In the genomic region with DNA sequence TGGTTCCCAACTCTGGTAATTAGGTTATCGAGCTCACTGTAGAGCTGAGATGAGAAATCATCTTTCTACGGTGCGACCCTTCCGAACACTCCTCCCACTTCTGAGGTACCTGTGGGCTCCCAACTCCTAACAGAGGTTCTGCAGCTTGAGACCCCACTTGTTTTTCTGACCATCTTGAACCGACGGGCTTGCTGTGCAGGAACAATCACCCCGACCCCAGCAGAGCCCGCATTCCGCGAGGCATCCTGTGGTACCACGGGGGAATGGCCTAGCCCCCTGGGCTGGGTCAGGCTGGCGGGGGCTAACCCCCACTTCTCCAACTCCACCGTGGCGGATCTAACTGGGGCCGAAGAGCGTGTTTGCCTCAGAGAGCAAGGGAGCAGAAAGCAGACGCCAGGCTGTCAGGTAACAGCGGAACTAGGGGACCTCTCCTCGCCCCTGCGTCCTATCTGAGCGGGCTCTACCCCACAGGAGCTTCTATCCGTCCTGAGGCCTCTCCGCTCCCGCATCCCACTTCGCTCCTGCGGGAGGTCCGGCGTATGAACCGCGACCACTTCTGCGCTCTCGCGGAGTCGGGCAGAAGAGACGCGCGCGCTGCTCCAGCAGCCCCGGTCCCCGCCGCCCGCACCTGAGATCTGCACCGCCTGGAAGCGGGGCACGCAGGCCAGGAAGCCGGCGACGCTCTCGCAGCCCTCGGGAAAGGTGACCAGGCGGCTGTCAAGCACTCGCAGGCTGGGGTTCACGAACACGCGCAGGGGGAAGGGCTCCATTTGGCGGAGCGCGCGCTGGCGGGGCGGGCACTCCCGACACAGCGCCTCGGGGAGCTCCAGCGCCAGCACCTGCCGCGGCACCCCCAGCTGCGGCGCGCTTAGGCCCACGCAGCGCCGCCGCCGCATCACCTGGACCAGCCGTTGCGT, we compare ENCODE assay signal across 1 cellular context.
TF ChIP-seq lines count a peak whose summit lies in the region.

No MANE protein-coding gene starts in this region.

TF ChIP-seq in HepG2, 621 proteins besides CTCF, POLR2A, EP300 and RAD21 (continued from another document and continues in another):
- TF ChIP-seq, protein P1, sequence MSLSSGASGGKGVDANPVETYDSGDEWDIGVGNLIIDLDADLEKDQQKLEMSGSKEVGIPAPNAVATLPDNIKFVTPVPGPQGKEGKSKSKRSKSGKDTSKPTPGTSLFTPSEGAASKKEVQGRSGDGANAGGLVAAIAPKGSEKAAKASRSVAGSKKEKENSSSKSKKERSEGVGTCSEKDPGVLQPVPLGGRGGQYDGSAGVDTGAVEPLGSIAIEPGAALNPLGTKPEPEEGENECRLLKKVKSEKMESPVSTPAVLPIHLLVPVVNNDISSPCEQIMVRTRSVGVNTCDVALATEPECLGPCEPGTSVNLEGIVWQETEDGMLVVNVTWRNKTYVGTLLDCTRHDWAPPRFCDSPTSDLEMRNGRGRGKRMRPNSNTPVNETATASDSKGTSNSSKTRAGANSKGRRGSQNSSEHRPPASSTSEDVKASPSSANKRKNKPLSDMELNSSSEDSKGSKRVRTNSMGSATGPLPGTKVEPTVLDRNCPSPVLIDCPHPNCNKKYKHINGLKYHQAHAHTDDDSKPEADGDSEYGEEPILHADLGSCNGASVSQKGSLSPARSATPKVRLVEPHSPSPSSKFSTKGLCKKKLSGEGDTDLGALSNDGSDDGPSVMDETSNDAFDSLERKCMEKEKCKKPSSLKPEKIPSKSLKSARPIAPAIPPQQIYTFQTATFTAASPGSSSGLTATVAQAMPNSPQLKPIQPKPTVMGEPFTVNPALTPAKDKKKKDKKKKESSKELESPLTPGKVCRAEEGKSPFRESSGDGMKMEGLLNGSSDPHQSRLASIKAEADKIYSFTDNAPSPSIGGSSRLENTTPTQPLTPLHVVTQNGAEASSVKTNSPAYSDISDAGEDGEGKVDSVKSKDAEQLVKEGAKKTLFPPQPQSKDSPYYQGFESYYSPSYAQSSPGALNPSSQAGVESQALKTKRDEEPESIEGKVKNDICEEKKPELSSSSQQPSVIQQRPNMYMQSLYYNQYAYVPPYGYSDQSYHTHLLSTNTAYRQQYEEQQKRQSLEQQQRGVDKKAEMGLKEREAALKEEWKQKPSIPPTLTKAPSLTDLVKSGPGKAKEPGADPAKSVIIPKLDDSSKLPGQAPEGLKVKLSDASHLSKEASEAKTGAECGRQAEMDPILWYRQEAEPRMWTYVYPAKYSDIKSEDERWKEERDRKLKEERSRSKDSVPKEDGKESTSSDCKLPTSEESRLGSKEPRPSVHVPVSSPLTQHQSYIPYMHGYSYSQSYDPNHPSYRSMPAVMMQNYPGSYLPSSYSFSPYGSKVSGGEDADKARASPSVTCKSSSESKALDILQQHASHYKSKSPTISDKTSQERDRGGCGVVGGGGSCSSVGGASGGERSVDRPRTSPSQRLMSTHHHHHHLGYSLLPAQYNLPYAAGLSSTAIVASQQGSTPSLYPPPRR (CRISPR knock-in tag; IDR thresholded peaks at IDR 0.05; ENCODE audit: borderline replicate concordance) = 0 out of 2 replicates have a peak, but pooled peaks have one; percentile 12
- TF ChIP-seq TBX2 (CRISPR knock-in tag; IDR thresholded peaks at IDR 0.05; ENCODE audit: borderline replicate concordance) (peak; percentile 47; the same call in 1 of the 2 replicates), ZNF572 (CRISPR knock-in tag; IDR thresholded peaks at IDR 0.05) (peak; percentile 92; the same call in 1 of the 2 replicates), RBAK (CRISPR knock-in tag; IDR thresholded peaks at IDR 0.05) (0 out of 2 replicates have a peak, but pooled peaks have one; percentile 21), ATF7 (IDR thresholded peaks at IDR 0.05) (no peak), ATF7 (CRISPR knock-in tag; IDR thresholded peaks at IDR 0.05) (peak; percentile 33; the same call in 1 of the 2 replicates), HNF1B (CRISPR knock-in tag; IDR thresholded peaks at IDR 0.05) (peak; percentile 42), ZMYM3 (CRISPR knock-in tag; IDR thresholded peaks at IDR 0.05) (0 out of 2 replicates have a peak, but pooled peaks have one; percentile 30), ZBTB20 (CRISPR knock-in tag; IDR thresholded peaks at IDR 0.05; ENCODE audit: borderline replicate concordance, low read depth) (peak; percentile 52; the same call in 1 of the 2 replicates), NR1H2 (CRISPR knock-in tag; IDR thresholded peaks at IDR 0.05; ENCODE audit: borderline replicate concordance, low read depth) (peak; percentile 77; the same call in 1 of the 2 replicates), ZNF513 (CRISPR knock-in tag; conservative IDR thresholded peaks at IDR 0.05) (no peak), HNRNPK (IDR thresholded peaks at IDR 0.05; ENCODE audit: low read depth, low read length, poor library complexity, severe bottlenecking) (no peak), TBX3 (IDR thresholded peaks at IDR 0.05; ENCODE audit: borderline replicate concordance) (no peak), ZNF703 (CRISPR knock-in tag; IDR thresholded peaks at IDR 0.05; ENCODE audit: borderline replicate concordance) (0 out of 2 replicates have a peak, but pooled peaks have one; percentile 67), IRF2 (CRISPR knock-in tag; IDR thresholded peaks at IDR 0.05) (0 out of 2 replicates have a peak, but pooled peaks have one; percentile 9), DNMT1 (CRISPR knock-in tag; IDR thresholded peaks at IDR 0.05) (0 out of 2 replicates have a peak, but pooled peaks have one; percentile 75), ZNF878 (CRISPR knock-in tag; IDR thresholded peaks at IDR 0.05) (no peak), ZSCAN22 (CRISPR knock-in tag; IDR thresholded peaks at IDR 0.05) (0 out of 2 replicates have a peak, but pooled peaks have one; percentile 21), AGO1 (IDR thresholded peaks at IDR 0.05; ENCODE audit: low read depth, low read length, poor library complexity, severe bottlenecking) (peak; percentile 70), CENPX (CRISPR knock-in tag; IDR thresholded peaks at IDR 0.05) (peak; percentile 82; the same call in 1 of the 2 replicates), RXRB (CRISPR knock-in tag; IDR thresholded peaks at IDR 0.05; ENCODE audit: borderline replicate concordance) (no peak), FOSL1 (CRISPR knock-in tag; IDR thresholded peaks at IDR 0.05; ENCODE audit: borderline replicate concordance) (no peak), RFX1 (IDR thresholded peaks at IDR 0.05) (no peak), ZNF782 (CRISPR knock-in tag; IDR thresholded peaks at IDR 0.05; ENCODE audit: borderline replicate concordance) (peak; percentile 37), TIGD3 (CRISPR knock-in tag; IDR thresholded peaks at IDR 0.05; ENCODE audit: borderline replicate concordance) (peak; percentile 87; the same call in 1 of the 2 replicates), ZBTB38 (CRISPR knock-in tag; IDR thresholded peaks at IDR 0.05) (no peak), ZNF674 (CRISPR knock-in tag; IDR thresholded peaks at IDR 0.05; ENCODE audit: low read depth) (0 out of 2 replicates have a peak, but pooled peaks have one; percentile 45)
- TF ChIP-seq, protein P2, sequence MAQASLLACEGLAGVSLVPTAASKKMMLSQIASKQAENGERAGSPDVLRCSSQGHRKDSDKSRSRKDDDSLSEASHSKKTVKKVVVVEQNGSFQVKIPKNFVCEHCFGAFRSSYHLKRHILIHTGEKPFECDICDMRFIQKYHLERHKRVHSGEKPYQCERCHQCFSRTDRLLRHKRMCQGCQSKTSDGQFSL (CRISPR knock-in tag; IDR thresholded peaks at IDR 0.05) = peak; percentile 21; the same call in 1 of the 2 replicates
- TF ChIP-seq, protein P3, sequence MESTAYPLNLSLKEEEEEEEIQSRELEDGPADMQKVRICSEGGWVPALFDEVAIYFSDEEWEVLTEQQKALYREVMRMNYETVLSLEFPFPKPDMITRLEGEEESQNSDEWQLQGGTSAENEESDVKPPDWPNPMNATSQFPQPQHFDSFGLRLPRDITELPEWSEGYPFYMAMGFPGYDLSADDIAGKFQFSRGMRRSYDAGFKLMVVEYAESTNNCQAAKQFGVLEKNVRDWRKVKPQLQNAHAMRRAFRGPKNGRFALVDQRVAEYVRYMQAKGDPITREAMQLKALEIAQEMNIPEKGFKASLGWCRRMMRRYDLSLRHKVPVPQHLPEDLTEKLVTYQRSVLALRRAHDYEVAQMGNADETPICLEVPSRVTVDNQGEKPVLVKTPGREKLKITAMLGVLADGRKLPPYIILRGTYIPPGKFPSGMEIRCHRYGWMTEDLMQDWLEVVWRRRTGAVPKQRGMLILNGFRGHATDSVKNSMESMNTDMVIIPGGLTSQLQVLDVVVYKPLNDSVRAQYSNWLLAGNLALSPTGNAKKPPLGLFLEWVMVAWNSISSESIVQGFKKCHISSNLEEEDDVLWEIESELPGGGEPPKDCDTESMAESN (CRISPR knock-in tag; conservative IDR thresholded peaks at IDR 0.05) = no peak
- TF ChIP-seq, protein P4, sequence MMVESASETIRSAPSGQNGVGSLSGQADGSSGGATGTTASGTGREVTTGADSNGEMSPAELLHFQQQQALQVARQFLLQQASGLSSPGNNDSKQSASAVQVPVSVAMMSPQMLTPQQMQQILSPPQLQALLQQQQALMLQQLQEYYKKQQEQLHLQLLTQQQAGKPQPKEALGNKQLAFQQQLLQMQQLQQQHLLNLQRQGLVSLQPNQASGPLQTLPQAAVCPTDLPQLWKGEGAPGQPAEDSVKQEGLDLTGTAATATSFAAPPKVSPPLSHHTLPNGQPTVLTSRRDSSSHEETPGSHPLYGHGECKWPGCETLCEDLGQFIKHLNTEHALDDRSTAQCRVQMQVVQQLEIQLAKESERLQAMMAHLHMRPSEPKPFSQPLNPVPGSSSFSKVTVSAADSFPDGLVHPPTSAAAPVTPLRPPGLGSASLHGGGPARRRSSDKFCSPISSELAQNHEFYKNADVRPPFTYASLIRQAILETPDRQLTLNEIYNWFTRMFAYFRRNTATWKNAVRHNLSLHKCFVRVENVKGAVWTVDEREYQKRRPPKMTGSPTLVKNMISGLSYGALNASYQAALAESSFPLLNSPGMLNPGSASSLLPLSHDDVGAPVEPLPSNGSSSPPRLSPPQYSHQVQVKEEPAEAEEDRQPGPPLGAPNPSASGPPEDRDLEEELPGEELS (CRISPR knock-in tag; IDR thresholded peaks at IDR 0.05) = peak; percentile 45; the same call in 1 of the 2 replicates
- TF ChIP-seq, protein P5, sequence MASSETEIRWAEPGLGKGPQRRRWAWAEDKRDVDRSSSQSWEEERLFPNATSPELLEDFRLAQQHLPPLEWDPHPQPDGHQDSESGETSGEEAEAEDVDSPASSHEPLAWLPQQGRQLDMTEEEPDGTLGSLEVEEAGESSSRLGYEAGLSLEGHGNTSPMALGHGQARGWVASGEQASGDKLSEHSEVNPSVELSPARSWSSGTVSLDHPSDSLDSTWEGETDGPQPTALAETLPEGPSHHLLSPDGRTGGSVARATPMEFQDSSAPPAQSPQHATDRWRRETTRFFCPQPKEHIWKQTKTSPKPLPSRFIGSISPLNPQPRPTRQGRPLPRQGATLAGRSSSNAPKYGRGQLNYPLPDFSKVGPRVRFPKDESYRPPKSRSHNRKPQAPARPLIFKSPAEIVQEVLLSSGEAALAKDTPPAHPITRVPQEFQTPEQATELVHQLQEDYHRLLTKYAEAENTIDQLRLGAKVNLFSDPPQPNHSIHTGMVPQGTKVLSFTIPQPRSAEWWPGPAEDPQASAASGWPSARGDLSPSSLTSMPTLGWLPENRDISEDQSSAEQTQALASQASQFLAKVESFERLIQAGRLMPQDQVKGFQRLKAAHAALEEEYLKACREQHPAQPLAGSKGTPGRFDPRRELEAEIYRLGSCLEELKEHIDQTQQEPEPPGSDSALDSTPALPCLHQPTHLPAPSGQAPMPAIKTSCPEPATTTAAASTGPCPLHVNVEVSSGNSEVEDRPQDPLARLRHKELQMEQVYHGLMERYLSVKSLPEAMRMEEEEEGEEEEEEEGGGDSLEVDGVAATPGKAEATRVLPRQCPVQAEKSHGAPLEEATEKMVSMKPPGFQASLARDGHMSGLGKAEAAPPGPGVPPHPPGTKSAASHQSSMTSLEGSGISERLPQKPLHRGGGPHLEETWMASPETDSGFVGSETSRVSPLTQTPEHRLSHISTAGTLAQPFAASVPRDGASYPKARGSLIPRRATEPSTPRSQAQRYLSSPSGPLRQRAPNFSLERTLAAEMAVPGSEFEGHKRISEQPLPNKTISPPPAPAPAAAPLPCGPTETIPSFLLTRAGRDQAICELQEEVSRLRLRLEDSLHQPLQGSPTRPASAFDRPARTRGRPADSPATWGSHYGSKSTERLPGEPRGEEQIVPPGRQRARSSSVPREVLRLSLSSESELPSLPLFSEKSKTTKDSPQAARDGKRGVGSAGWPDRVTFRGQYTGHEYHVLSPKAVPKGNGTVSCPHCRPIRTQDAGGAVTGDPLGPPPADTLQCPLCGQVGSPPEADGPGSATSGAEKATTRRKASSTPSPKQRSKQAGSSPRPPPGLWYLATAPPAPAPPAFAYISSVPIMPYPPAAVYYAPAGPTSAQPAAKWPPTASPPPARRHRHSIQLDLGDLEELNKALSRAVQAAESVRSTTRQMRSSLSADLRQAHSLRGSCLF (CRISPR knock-in tag; IDR thresholded peaks at IDR 0.05; ENCODE audit: borderline replicate concordance) = no peak
